ENCODE assay signal across 9 cellular contexts in genomic region chr11:36478700-36479329, GRCh38. TPM values are rescaled to one million over a fixed set of nuclear protein-coding genes. Genes with fewer than 3 reads are reported as not detected.
A peak's percentile ranks its signal among the peaks of the same experiment; 100 is the strongest.
DNase-seq lines count a peak whose midpoint lies in the region; ATAC-seq and TF ChIP-seq lines count a peak whose summit lies in the region.
"Had no signal": no experiment of that assay in that cellular context is flagged by ENCODE, and none has a peak within 500 bp of the region (broad histone marks: within the 10 kb centered on the region; RNA-seq: fewer than 3 reads in every experiment).

No MANE protein-coding gene starts in this region.

- peaks cover 5% of the 10 kb centered on the region for H3K4me1 Mint-ChIP-seq in activated CD8-positive, alpha-beta memory T cell treated with anti-CD3 and anti-CD28 coated beads, Interleukin-2, amount 10 ng/mL, durations not matched to agents 7 days and 5 days

- H3K27ac ChIP-seq in breast epithelium = no peak overlapping the region

- no peaks in the 10 kb centered on the region for H3K9me3 ChIP-seq in breast epithelium

- peaks cover 8% of the 10 kb centered on the region for H3K36me3 Mint-ChIP-seq in activated CD8-positive, alpha-beta memory T cell treated with anti-CD3 and anti-CD28 coated beads, Interleukin-2, amount 10 ng/mL, durations not matched to agents 7 days and 5 days

- H3K4me3 Mint-ChIP-seq in activated CD8-positive, alpha-beta memory T cell treated with anti-CD3 and anti-CD28 coated beads, Interleukin-2, amount 10 ng/mL, durations not matched to agents 7 days and 5 days = no peak overlapping the region
- H3K4me3 Mint-ChIP-seq: T-cell had no signal

- DNase-seq in DMS 273 treated with DMSO at 0.1 percent for 48 hours (lab: John Stamatoyannopoulos, UW) (peak; percentile 1), NOMO-1 treated with DMSO at 0.1 percent for 48 hours (lab: John Stamatoyannopoulos, UW; ENCODE audit: unreplicated experiment) (peak; percentile 53), breast epithelium (ENCODE audit: low spot score in 2 of 2) (no peak), left colon (peak in 1 of 2 donors; percentile 48)
- DNase-seq in activated CD8-positive, alpha-beta memory T cell treated with anti-CD3 and anti-CD28 coated beads, Interleukin-2, amount 10 ng/mL, durations not matched to agents 7 days and 5 days = no peak

- no peak overlapping the region for H3K27ac Mint-ChIP-seq in activated CD8-positive, alpha-beta memory T cell treated with anti-CD3 and anti-CD28 coated beads, Interleukin-2, amount 10 ng/mL, durations not matched to agents 7 days and 5 days
- H3K27ac Mint-ChIP-seq: T-cell had no signal

- no peak for TF ChIP-seq POLR2A in breast epithelium (IDR thresholded peaks at IDR 0.05)

- H3K27me3 Mint-ChIP-seq in activated CD8-positive, alpha-beta memory T cell treated with anti-CD3 and anti-CD28 coated beads, Interleukin-2, amount 10 ng/mL, durations not matched to agents 7 days and 5 days = no peaks in the 10 kb centered on the region
- H3K27me3 Mint-ChIP-seq: T-cell had no signal

- H3K27me3 ChIP-seq in breast epithelium = no peaks in the 10 kb centered on the region

- ATAC-seq in HG02678 (IDR thresholded peaks at IDR 0.05; ENCODE audit: unreplicated experiment) = peak; percentile 47
- ATAC-seq in left colon = peak; percentile 78
- ATAC-seq in GM19035 (IDR thresholded peaks at IDR 0.05; ENCODE audit: unreplicated experiment) = no peak
- ATAC-seq in HG03521 (IDR thresholded peaks at IDR 0.05; ENCODE audit: unreplicated experiment) = no peak
- no peak for ATAC-seq in activated CD8-positive, alpha-beta memory T cell treated with anti-CD3 and anti-CD28 coated beads, Interleukin-2, amount 10 ng/mL, durations not matched to agents 7 days and 5 days
- ATAC-seq: T-cell had no signal

- no peaks in the 10 kb centered on the region for H3K9me3 Mint-ChIP-seq in activated CD8-positive, alpha-beta memory T cell treated with anti-CD3 and anti-CD28 coated beads, Interleukin-2, amount 10 ng/mL, durations not matched to agents 7 days and 5 days (ENCODE audit: low read depth)

- no peaks in the 10 kb centered on the region for H3K4me1 ChIP-seq in breast epithelium

- H3K36me3 ChIP-seq in breast epithelium = no peaks in the 10 kb centered on the region

- CTCF ChIA-PET in activated CD8-positive, alpha-beta memory T cell treated with anti-CD3 and anti-CD28 coated beads, Interleukin-2, amount 10 ng/mL, durations not matched to agents 7 days and 5 days (lab: Charles Lee) = interaction anchor here (0.7 to 6.4 kb wide), 21 partner anchors 10 to 657 kb away, joined by 3 to 65 read pairs (median 4); partner anchors contain the start of genes PRR5L and TRAF6

- intact Hi-C loops in breast epithelium (cut with DNase I; ENCODE audit: low total_unique reads) = no loop called here
- intact Hi-C loops in left colon (cut with DNase I, micrococcal nuclease) = no loop called here

- no peak overlapping the region for H3K4me3 ChIP-seq in breast epithelium

- TF ChIP-seq CTCF in breast epithelium (IDR thresholded peaks at IDR 0.05) = peak in 2 of 3 donors; percentile 32 to 43

RNA-seq across cellular contexts. Expression of gene TRAF6, which starts 31.3 kb away (rescaled TPM):
- total RNA-seq in breast epithelium (10 to 100 TPM; 11.5 to 19.9 (median 16.8) TPM), left colon (10 to 100 TPM; 11.7 to 15.1 TPM)
- total RNA-seq in activated CD8-positive, alpha-beta memory T cell treated with anti-CD3 and anti-CD28 coated beads, Interleukin-2, amount 10 ng/mL, durations not matched to agents 7 days and 5 days = 10 to 100 TPM in 1 of 2 experiments, 1 to 10 TPM in 1; 9.1 to 10.9 TPM

Comparison
In these comparisons a context has a peak if more than half of its experiments do, and no peak if none do; other contexts are left out.
1. DNase-seq: peak in DMS 273 treated with DMSO at 0.1 percent for 48 hours (single experiment) and NOMO-1 treated with DMSO at 0.1 percent for 48 hours (single experiment); none in breast epithelium (0 of 2) and activated CD8-positive, alpha-beta memory T cell treated with anti-CD3 and anti-CD28 coated beads, Interleukin-2, amount 10 ng/mL, durations not matched to agents 7 days and 5 days (single experiment).
2. ATAC-seq: peak in HG02678 (single experiment) and left colon (single experiment); none in GM19035 (single experiment), HG03521 (single experiment) and activated CD8-positive, alpha-beta memory T cell treated with anti-CD3 and anti-CD28 coated beads, Interleukin-2, amount 10 ng/mL, durations not matched to agents 7 days and 5 days (single experiment).